ENCODE assay signal across 1 cellular context in genomic region chr1:175023043-175023921, GRCh38.
TF ChIP-seq lines count a peak whose summit lies in the region.

Gene MRPS14, minus strand, starts transcription at chr1:175023425. Its CDS starts 17 bp downstream, at chr1:175023408.

TF ChIP-seq in K562, 482 proteins besides CTCF, POLR2A, EP300 and RAD21 (continued from another document and continues in another):
- peak; percentile 100 for TF ChIP-seq ZBTB40 (IDR thresholded peaks at IDR 0.05)
- TF ChIP-seq ZBTB40 (CRISPR knock-in tag; IDR thresholded peaks at IDR 0.05) = peak; percentile 100
- TF ChIP-seq SIX5 (IDR thresholded peaks at IDR 0.05; ENCODE audit: borderline replicate concordance in 1 of 2, insufficient read depth in 1 of 2, low read depth in 1 of 2, low read length in 2 of 2) = peak in 1 of 2 experiments; percentile 54; a peak in 1 of 4 replicates
- TF ChIP-seq CHCHD3 (CRISPR knock-in tag; IDR thresholded peaks at IDR 0.05) = no peak
- peak; percentile 87; the same call in 1 of the 2 replicates for TF ChIP-seq ZNF511 (CRISPR knock-in tag; IDR thresholded peaks at IDR 0.05)
- TF ChIP-seq ZMIZ1 (IDR thresholded peaks at IDR 0.05; ENCODE audit: low read depth in 2 of 2, low read length in 2 of 2) = peak in 1 of 2 experiments; percentile 35; a peak in 1 of 4 replicates
- TF ChIP-seq GMEB1 (CRISPR knock-in tag; IDR thresholded peaks at IDR 0.05) = 0 out of 2 replicates have a peak, but pooled peaks have one; percentile 26
- TF ChIP-seq MTA3 (IDR thresholded peaks at IDR 0.05; ENCODE audit: borderline replicate concordance) = peak; percentile 66; the same call in 1 of the 2 replicates
- TF ChIP-seq FOS (IDR thresholded peaks at IDR 0.05; ENCODE audit: extremely low read depth, insufficient read length) = no peak
- TF ChIP-seq DNMT1 (IDR thresholded peaks at IDR 0.05) = 0 out of 2 replicates have a peak, but pooled peaks have one; percentile 28
- peak; percentile 83; the same call in 1 of the 2 replicates for TF ChIP-seq FOXP1 (CRISPR knock-in tag; IDR thresholded peaks at IDR 0.05)
- peak; percentile 71; the same call in 1 of the 2 replicates for TF ChIP-seq TOE1 (IDR thresholded peaks at IDR 0.05; ENCODE audit: borderline replicate concordance)
- 0 out of 2 replicates have a peak, but pooled peaks have one; percentile 14 for TF ChIP-seq TOE1 (CRISPR knock-in tag; IDR thresholded peaks at IDR 0.05; ENCODE audit: borderline replicate concordance, low read depth)
- TF ChIP-seq JUN (IDR thresholded peaks at IDR 0.05; ENCODE audit: borderline replicate concordance, low read depth, low read length) = peak; percentile 48
- no peak for TF ChIP-seq JUN (CRISPR knock-in tag; IDR thresholded peaks at IDR 0.05; ENCODE audit: borderline replicate concordance)
- no peak for TF ChIP-seq CUX1 (CRISPR knock-in tag; IDR thresholded peaks at IDR 0.05)
- TF ChIP-seq STAT5A (IDR thresholded peaks at IDR 0.05; ENCODE audit: borderline replicate concordance, low read length) = peak; percentile 48; the same call in 1 of the 2 replicates
- TF ChIP-seq CREM (IDR thresholded peaks at IDR 0.05; ENCODE audit: low read depth) = peak; percentile 97
- TF ChIP-seq ZNF175 (CRISPR knock-in tag; IDR thresholded peaks at IDR 0.05; ENCODE audit: low read depth) = peak; percentile 87; the same call in 1 of the 2 replicates
- TF ChIP-seq NR2C1 (IDR thresholded peaks at IDR 0.05) = 0 out of 2 replicates have a peak, but pooled peaks have one; percentile 43
- no peak; the same call in 1 of the 2 replicates for TF ChIP-seq NR2C1 (tag; IDR thresholded peaks at IDR 0.05)
- peak; percentile 28; the same call in 1 of the 2 replicates for TF ChIP-seq BCOR (IDR thresholded peaks at IDR 0.05)
- peak; percentile 82 for TF ChIP-seq TAF7 (tag; IDR thresholded peaks at IDR 0.05)
- peak; percentile 97 for TF ChIP-seq ETS1 (conservative IDR thresholded peaks at IDR 0.05; ENCODE audit: control insufficient read depth, low read depth, low read length)
- no peak for TF ChIP-seq PATZ1 (CRISPR knock-in tag; IDR thresholded peaks at IDR 0.05; ENCODE audit: borderline replicate concordance)
- no peak for TF ChIP-seq EWSR1 (IDR thresholded peaks at IDR 0.05; ENCODE audit: borderline replicate concordance, low read depth, partially characterized antibody)
- peak; percentile 17; the same call in 1 of the 2 replicates for TF ChIP-seq TCF3 (CRISPR knock-in tag; IDR thresholded peaks at IDR 0.05)
- TF ChIP-seq TFAM (CRISPR knock-in tag; conservative IDR thresholded peaks at IDR 0.05) = no peak
